14 cellular contexts compared by ENCODE assay signal in the genomic region with DNA sequence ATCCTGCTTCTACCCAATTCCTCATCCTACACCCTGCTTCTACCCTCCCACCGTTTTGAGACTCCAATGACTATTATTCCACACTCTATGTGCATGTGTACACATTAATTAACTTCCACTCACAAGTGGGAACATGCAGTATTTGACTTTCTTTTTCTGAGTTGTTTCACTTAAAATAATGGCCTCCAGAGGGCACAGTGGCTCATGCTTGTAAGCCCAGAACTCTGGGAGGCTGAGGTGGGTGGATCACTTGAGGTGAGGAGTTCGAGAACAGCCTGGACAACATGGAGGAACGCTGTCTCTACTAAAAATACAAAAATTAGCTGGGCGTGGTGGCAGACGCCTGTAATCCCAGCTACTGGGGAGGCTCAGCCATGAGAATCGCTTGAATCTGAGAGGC.
DNase-seq lines count a peak whose midpoint lies in the region; ATAC-seq, FAIRE-seq and TF ChIP-seq lines count a peak whose summit lies in the region.
"Had no signal": no experiment of that assay in that cellular context is flagged by ENCODE, and none has a peak within 500 bp of the region (broad histone marks: within the 10 kb centered on the region; RNA-seq: fewer than 3 reads in every experiment).

No MANE protein-coding gene starts in this region.

- no peak overlapping the region for H3K27ac ChIP-seq in GM12878 (ENCODE audit: control insufficient read depth, insufficient read depth)
- no peak overlapping the region for H3K27ac ChIP-seq in osteoblast (ENCODE audit: low read depth, low read length)
- no peak overlapping the region for H3K27ac ChIP-seq in spleen
- H3K27ac ChIP-seq: prostate gland had no signal

- H4K20me1 ChIP-seq in GM12878 (ENCODE audit: control insufficient read depth, insufficient read depth): no peaks in the 10 kb centered on the region
- H4K20me1 ChIP-seq in osteoblast (ENCODE audit: insufficient read depth, low read length): no peaks in the 10 kb centered on the region

- no peaks in the 10 kb centered on the region for H3K27me3 Mint-ChIP-seq in activated CD4-positive, alpha-beta T cell treated with anti-CD3 and anti-CD28 coated beads, Interleukin-2, amount 10 ng/mL, durations not matched to agents 24 days and 14 days
- H3K27me3 Mint-ChIP-seq: activated naive CD8-positive, alpha-beta T cell treated with anti-CD3 and anti-CD28 coated beads, Interleukin-2, amount 10 ng/mL, durations not matched to agents 7 days and 5 days had no signal

- H3K9me3 Mint-ChIP-seq in activated CD4-positive, alpha-beta T cell treated with anti-CD3 and anti-CD28 coated beads, Interleukin-2, amount 10 ng/mL, durations not matched to agents 24 days and 14 days: no peaks in the 10 kb centered on the region
- H3K9me3 Mint-ChIP-seq: activated naive CD8-positive, alpha-beta T cell treated with anti-CD3 and anti-CD28 coated beads, Interleukin-2, amount 10 ng/mL, durations not matched to agents 7 days and 5 days had no signal

- no peak overlapping the region for H3K27ac Mint-ChIP-seq in activated CD4-positive, alpha-beta T cell treated with anti-CD3 and anti-CD28 coated beads, Interleukin-2, amount 10 ng/mL, durations not matched to agents 24 days and 14 days
- H3K27ac Mint-ChIP-seq: activated naive CD8-positive, alpha-beta T cell treated with anti-CD3 and anti-CD28 coated beads, Interleukin-2, amount 10 ng/mL, durations not matched to agents 7 days and 5 days had no signal

- FAIRE-seq in GM12878 (lab: Jason Lieb, UNC): no peak
- FAIRE-seq: RCC 7860 had no signal

- H3K4me3 Mint-ChIP-seq in activated CD4-positive, alpha-beta T cell treated with anti-CD3 and anti-CD28 coated beads, Interleukin-2, amount 10 ng/mL, durations not matched to agents 24 days and 14 days: no peak overlapping the region
- H3K4me3 Mint-ChIP-seq: activated naive CD8-positive, alpha-beta T cell treated with anti-CD3 and anti-CD28 coated beads, Interleukin-2, amount 10 ng/mL, durations not matched to agents 7 days and 5 days had no signal

- CTCF ChIA-PET in GM12878 (lab: Yijun Ruan, JAX): interaction anchor here (0.6 to 1.6 kb wide), 4 partner anchors 14 to 822 kb away, joined by 3 to 6 read pairs (median 3); no protein-coding TSS in a partner anchor

- SMC1A ChIA-PET in GM12878 (lab: Charles Lee; ENCODE audit: uncharacterized antibody, unreplicated experiment): interaction anchor here (0.6 to 1.4 kb wide), 3 partner anchors 16 to 634 kb away, joined by 3 to 4 read pairs (median 3); no protein-coding TSS in a partner anchor

- peak; percentile 34; the same call in 1 of the 2 replicates for TF ChIP-seq CTCF in LNCAP (IDR thresholded peaks at IDR 0.05)
- TF ChIP-seq CTCF in GM12878 (IDR thresholded peaks at IDR 0.05 in 2 of 3, conservative IDR thresholded peaks at IDR 0.05 in 1 of 3; ENCODE audit: control insufficient read depth in 2 of 3, extremely low read depth in 1 of 3, insufficient read depth in 1 of 3, low read depth in 3 of 3, low read length in 3 of 3): peak in 2 of 3 experiments; percentile 7 to 20; a peak in 1 of 6 replicates
- peak; percentile 21 for TF ChIP-seq CTCF in osteoblast (IDR thresholded peaks at IDR 0.05; ENCODE audit: extremely low read depth, low read depth, low read length)
- TF ChIP-seq CTCF in spleen (IDR thresholded peaks at IDR 0.05 in 8 of 11, conservative IDR thresholded peaks at IDR 0.05 in 3 of 11): peak in 1 of 11 experiments; percentile 12

- DNase-seq in activated CD4-positive, alpha-beta T cell treated with anti-CD3 and anti-CD28 coated beads, Interleukin-2, amount 10 ng/mL, durations not matched to agents 24 days and 14 days: peak; percentile 58
- no peak for DNase-seq in activated CD4-positive, alpha-beta T cell treated with anti-CD3 and anti-CD28 coated beads, Interleukin-2, amount 50 U/mL, for 1 hour
- DNase-seq in GM12878 (ENCODE audit: low read depth, low spot score): no peak
- no peak for DNase-seq in osteoblast (ENCODE audit: insufficient read length, low spot score, missing footprints)
- DNase-seq in spleen: no peak
- DNase-seq: activated naive CD8-positive, alpha-beta T cell treated with anti-CD3 and anti-CD28 coated beads, Interleukin-2, amount 10 ng/mL, durations not matched to agents 7 days and 5 days; left colon; NCI-H1105 had no signal

- no peak overlapping the region for H3K4me3 ChIP-seq in GM12878
- no peak overlapping the region for H3K4me3 ChIP-seq in osteoblast (ENCODE audit: insufficient read depth, low read length)
- no peak overlapping the region for H3K4me3 ChIP-seq in spleen
- H3K4me3 ChIP-seq: prostate gland had no signal

- no peaks in the 10 kb centered on the region for H3K9me3 ChIP-seq in GM12878 (replicated peaks; ENCODE audit: control insufficient read depth, insufficient read depth, low read length)
- no peaks in the 10 kb centered on the region for H3K9me3 ChIP-seq in osteoblast (ENCODE audit: low read depth, low read length)
- H3K9me3 ChIP-seq in spleen: no peaks in the 10 kb centered on the region
- H3K9me3 ChIP-seq: prostate gland had no signal

- no peak for TF ChIP-seq POLR2A in GM12878 (IDR thresholded peaks at IDR 0.05; ENCODE audit: low read depth, low read length)
- no peak for TF ChIP-seq POLR2A in spleen (IDR thresholded peaks at IDR 0.05)

- no peaks in the 10 kb centered on the region for H3K36me3 Mint-ChIP-seq in activated CD4-positive, alpha-beta T cell treated with anti-CD3 and anti-CD28 coated beads, Interleukin-2, amount 10 ng/mL, durations not matched to agents 24 days and 14 days (ENCODE audit: low read depth)

- H3K27me3 ChIP-seq in GM12878 (replicated peaks in 1 of 2; ENCODE audit: control insufficient read depth in 2 of 2, insufficient read depth in 2 of 2, low read length in 1 of 2) (no peaks in the 10 kb centered on the region), osteoblast (ENCODE audit: insufficient read depth, low read length) (no peaks in the 10 kb centered on the region), spleen (replicated peaks in 1 of 7) (no peaks in the 10 kb centered on the region)

- H3K36me3 ChIP-seq in GM12878 (ENCODE audit: control insufficient read depth in 2 of 2, insufficient read depth in 2 of 2, low read length in 1 of 2): no peaks in the 10 kb centered on the region
- H3K36me3 ChIP-seq in osteoblast (ENCODE audit: insufficient read depth, low read length): no peaks in the 10 kb centered on the region
- H3K36me3 ChIP-seq in spleen: peaks cover 0 to 41% (median 0%) of the 10 kb centered on the region in 6 donors
- H3K36me3 ChIP-seq: prostate gland had no signal

- ATAC-seq in GM12878: 0 out of 3 replicates have a peak, but pooled peaks have one; percentile 27
- ATAC-seq in GM18873 (IDR thresholded peaks at IDR 0.05; ENCODE audit: low FRiP score, unreplicated experiment): no peak
- ATAC-seq in HG03175 (IDR thresholded peaks at IDR 0.05; ENCODE audit: unreplicated experiment): no peak
- ATAC-seq: activated CD4-positive, CD25-positive, alpha-beta regulatory T cell treated with anti-CD3 and anti-CD28 coated beads, Interleukin-2, amount 50 U/mL, for 24 hours; left colon had no signal

- H3K9ac ChIP-seq in GM12878 (ENCODE audit: control insufficient read depth, insufficient read depth, low read length): no peak overlapping the region

- in situ Hi-C loops in GM12878 (cut with MboI): no loop called here

- H3K4me1 ChIP-seq in GM12878 (ENCODE audit: control insufficient read depth, insufficient read depth, low read length) (no peaks in the 10 kb centered on the region), osteoblast (ENCODE audit: insufficient read depth, low read length) (peaks cover 3% of the 10 kb centered on the region), spleen (no peaks in the 10 kb centered on the region)
- H3K4me1 ChIP-seq: prostate gland had no signal

- no TSS peak for BruUV-seq in GM12878 (replicated peaks; lab: Mats Ljungman, UMichigan)

- POLR2A ChIA-PET in GM12878 (lab: Charles Lee): no interaction called here

- no peak for TF ChIP-seq EP300 in GM12878 (IDR thresholded peaks at IDR 0.05; ENCODE audit: borderline replicate concordance in 1 of 2, control insufficient read depth in 1 of 2, low read depth in 2 of 2, low read length in 2 of 2)

- RAD21 ChIA-PET in GM12878 (lab: Charles Lee; ENCODE audit: unreplicated experiment): interaction anchor here (0.6 kb wide), 1 partner anchor 763 kb away, joined by 3 read pairs; no protein-coding TSS in a partner anchor

- H3K4me2 ChIP-seq in GM12878 (ENCODE audit: control insufficient read depth, insufficient read depth) (no peak overlapping the region), osteoblast (ENCODE audit: insufficient read depth, low read length) (no peak overlapping the region)

- intact Hi-C loops in activated CD4-positive, alpha-beta T cell treated with anti-CD3 and anti-CD28 coated beads, Interleukin-2, amount 10 ng/mL, durations not matched to agents 24 days and 14 days (cut with micrococcal nuclease): loop anchor here (5.0 to 10.0 kb wide), 2 partner anchors 638 to 866 kb away; no protein-coding TSS in a partner anchor
- intact Hi-C loops in GM12878 (cut with micrococcal nuclease; ENCODE audit: unreplicated experiment) (loop anchor here (5.0 kb wide), 1 partner anchor 866 kb away; no protein-coding TSS in a partner anchor), spleen (cut with DNase I; ENCODE audit: low total_unique reads) (no loop called here)

- H3K4me1 Mint-ChIP-seq in activated CD4-positive, alpha-beta T cell treated with anti-CD3 and anti-CD28 coated beads, Interleukin-2, amount 10 ng/mL, durations not matched to agents 24 days and 14 days: no peaks in the 10 kb centered on the region
- H3K4me1 Mint-ChIP-seq: activated naive CD8-positive, alpha-beta T cell treated with anti-CD3 and anti-CD28 coated beads, Interleukin-2, amount 10 ng/mL, durations not matched to agents 7 days and 5 days had no signal

- TF ChIP-seq RAD21 in GM12878 (IDR thresholded peaks at IDR 0.05; ENCODE audit: insufficient read depth, low read depth, low read length): 0 out of 2 replicates have a peak, but pooled peaks have one; percentile 14

- WGBS in GM12878 (ENCODE audit: insufficient coverage, insufficient replicate concordance, low lambda C conversion rate, missing lambda C conversion rate): 13% methylated on average over 6 of the region's 6 CpGs
- WGBS in spleen, 5 donors: 85 to 92% (median 86%) methylated on average over 6 of the region's 6 CpGs

- H2AFZ ChIP-seq in GM12878 (ENCODE audit: control insufficient read depth, low read depth, low read length) (no peak overlapping the region), osteoblast (ENCODE audit: low read length) (no peak overlapping the region)

- H3K79me2 ChIP-seq in GM12878 (ENCODE audit: control insufficient read depth, insufficient read depth, low read length) (no peaks in the 10 kb centered on the region), osteoblast (ENCODE audit: insufficient read depth, low read length) (no peaks in the 10 kb centered on the region)

TF ChIP-seq in GM12878, 131 proteins besides CTCF, POLR2A, EP300 and RAD21 (continues in another document):
- TF ChIP-seq IKZF1 (conservative IDR thresholded peaks at IDR 0.05) (no peak), HDGF (IDR thresholded peaks at IDR 0.05) (no peak), MTA2 (IDR thresholded peaks at IDR 0.05; ENCODE audit: low read depth) (no peak), BHLHE40 (IDR thresholded peaks at IDR 0.05; ENCODE audit: borderline replicate concordance in 1 of 2, low read depth in 2 of 2, low read length in 1 of 2) (no peak)
